In the genomic region with DNA sequence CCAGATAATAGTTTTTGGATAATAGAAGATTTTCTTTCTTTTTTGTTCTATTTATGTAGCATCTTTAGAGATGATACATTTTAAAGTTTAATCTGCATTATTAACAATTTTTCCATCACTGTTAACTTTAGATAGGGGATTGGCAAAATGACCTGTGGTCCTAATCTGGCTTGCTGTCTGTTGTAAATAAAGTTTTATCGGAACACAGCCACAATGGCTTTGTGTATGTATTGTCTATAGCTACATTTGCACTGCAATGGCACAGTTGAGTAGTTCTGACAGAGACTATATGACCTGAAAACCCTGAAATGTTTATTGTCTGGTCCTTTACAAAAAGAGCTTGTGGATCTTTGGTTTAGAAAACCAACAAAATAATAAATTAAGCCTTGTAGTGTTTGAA, we compare ENCODE assay signal across 25 cellular contexts.
"Had no signal": no experiment of that assay in that cellular context is flagged by ENCODE, and none has a peak within 500 bp of the region (broad histone marks: within the 10 kb centered on the region; RNA-seq: fewer than 3 reads in every experiment).

No MANE protein-coding gene starts in this region.

- DNase-seq: colonic mucosa; effector CD8-positive, alpha-beta T cell; hypothalamus; left ventricle myocardium superior; lower lobe of right lung; naive thymus-derived CD8-positive, alpha-beta T cell; nephron progenitor cell; nucleus accumbens; spleen; stimulated activated CD4-positive, alpha-beta T cell treated with anti-CD3 and anti-CD28 coated beads, Interleukin-4, amount 100 ng/mL, for 4 hours; stimulated activated naive CD8-positive, alpha-beta T cell treated with anti-CD3 and anti-CD28 coated beads, Interleukin-15, Interleukin-2, amounts not matched to agents 100 U/mL and 50 U/mL, for 24 hours; substantia nigra; upper lobe of left lung had no signal

- H3K27me3 ChIP-seq: colonic mucosa, esophagus muscularis mucosa, right atrium auricular region, spleen, tibial nerve, upper lobe of left lung had no signal

- H3K4me3 Mint-ChIP-seq: dendritic cell treated with granulocyte-macrophage colony-stimulating factor and Interleukin-4, amounts not matched to agents 40 ng/mL and 50 ng/mL, for 4 days; nephron progenitor cell; stimulated activated memory B cell treated with anti-CD40 and anti-IgM and Interleukin-4, amounts not matched to agents 10 μg/mL and 1 μg/mL and 100 μg/mL, for 72 hours had no signal

- H3K27ac Mint-ChIP-seq: dendritic cell treated with granulocyte-macrophage colony-stimulating factor and Interleukin-4, amounts not matched to agents 40 ng/mL and 50 ng/mL, for 4 days; naive thymus-derived CD8-positive, alpha-beta T cell; nephron progenitor cell; stimulated activated memory B cell treated with anti-CD40 and anti-IgM and Interleukin-4, amounts not matched to agents 10 μg/mL and 1 μg/mL and 100 μg/mL, for 72 hours had no signal

- H3K36me3 Mint-ChIP-seq: naive thymus-derived CD8-positive, alpha-beta T cell; stimulated activated memory B cell treated with anti-CD40 and anti-IgM and Interleukin-4, amounts not matched to agents 10 μg/mL and 1 μg/mL and 100 μg/mL, for 72 hours had no signal

- H3K36me3 ChIP-seq: colonic mucosa, esophagus muscularis mucosa, lower lobe of right lung, prostate gland, right atrium auricular region, spleen, thoracic aorta, tibial nerve, upper lobe of left lung had no signal

- H3K27me3 Mint-ChIP-seq: naive thymus-derived CD8-positive, alpha-beta T cell; stimulated activated memory B cell treated with anti-CD40 and anti-IgM and Interleukin-4, amounts not matched to agents 10 μg/mL and 1 μg/mL and 100 μg/mL, for 72 hours had no signal

- H3K9me3 ChIP-seq: colonic mucosa, esophagus muscularis mucosa, lower lobe of right lung, prostate gland, right atrium auricular region, spleen, thoracic aorta, upper lobe of left lung had no signal

- ATAC-seq: left ventricle myocardium superior; lower lobe of right lung; naive thymus-derived CD8-positive, alpha-beta T cell; stimulated activated memory B cell treated with anti-CD40 and anti-IgM and Interleukin-4, amounts not matched to agents 10 μg/mL and 1 μg/mL and 100 μg/mL, for 72 hours; stimulated activated naive CD8-positive, alpha-beta T cell treated with anti-CD3 and anti-CD28 coated beads, Interleukin-15, Interleukin-2, amounts not matched to agents 100 U/mL and 50 U/mL, for 24 hours had no signal

- FAIRE-seq: endothelial cell of umbilical vein, frontal cortex, keratinocyte, urothelium cell line had no signal

- H3K4me1 Mint-ChIP-seq: nephron progenitor cell; stimulated activated memory B cell treated with anti-CD40 and anti-IgM and Interleukin-4, amounts not matched to agents 10 μg/mL and 1 μg/mL and 100 μg/mL, for 72 hours had no signal

- H3K4me1 ChIP-seq: colonic mucosa, esophagus muscularis mucosa, lower lobe of right lung, prostate gland, right atrium auricular region, spleen, tibial nerve, upper lobe of left lung had no signal

- H3K27ac ChIP-seq: esophagus muscularis mucosa, lower lobe of right lung, prostate gland, right atrium auricular region, skin epidermis, spleen, thoracic aorta, tibial nerve, upper lobe of left lung had no signal

- H3K9me3 Mint-ChIP-seq: stimulated activated memory B cell treated with anti-CD40 and anti-IgM and Interleukin-4, amounts not matched to agents 10 μg/mL and 1 μg/mL and 100 μg/mL, for 72 hours had no signal

- H3K4me3 ChIP-seq: colonic mucosa, esophagus muscularis mucosa, lower lobe of right lung, prostate gland, right atrium auricular region, skin epidermis, spleen, thoracic aorta, tibial nerve, upper lobe of left lung had no signal
